In genomic region chr6:56448056-56448455, GRCh38 we compare ENCODE assay signal across 21 cellular contexts.
DNase-seq lines count a peak whose midpoint lies in the region.
"Had no signal": no experiment of that assay in that cellular context is flagged by ENCODE, and none has a peak within 500 bp of the region (broad histone marks: within the 10 kb centered on the region; RNA-seq: fewer than 3 reads in every experiment).

No MANE protein-coding gene starts in this region.

- POLR2A ChIA-PET in activated CD4-positive, alpha-beta T cell treated with anti-CD3 and anti-CD28 coated beads, Interleukin-2, amount 10 ng/mL, durations not matched to agents 7 days and 5 days (lab: Charles Lee), result no interaction called here

- DNase-seq in NCI-H446 (lab: John Stamatoyannopoulos, UW), result peak; percentile 14 to 50
- DNase-seq in NCI-H446 treated with DMSO at 0.1 percent for 48 hours (lab: John Stamatoyannopoulos, UW), result no peak
- DNase-seq in KBM-7, result peak; percentile 26
- peak; percentile 13 for DNase-seq in astrocyte of the hippocampus (ENCODE audit: low read depth, low spot score)
- DNase-seq in lung microvascular endothelial cell (ENCODE audit: low read depth in 2 of 2), result peak; percentile 28 to 79
- DNase-seq in activated CD4-positive, alpha-beta T cell treated with anti-CD3 and anti-CD28 coated beads, Interleukin-2, amount 10 ng/mL, durations not matched to agents 7 days and 5 days, result no peak
- DNase-seq in DMS53 treated with DMSO at 0.1 percent for 48 hours (lab: John Stamatoyannopoulos, UW; ENCODE audit: unreplicated experiment), result no peak
- DNase-seq: BE2C, COR-L47, GM23248, H9, HFFc6, MM.1S, NCI-H1048, NCI-H1436 treated with DMSO at 0.1 percent for 48 hours, NCI-H1930, NCI-H226, NCI-H524 treated with DMSO at 0.1 percent for 48 hours, PC-9, RPMI8226, SHP77 had no signal

- CTCF ChIA-PET in activated CD4-positive, alpha-beta T cell treated with anti-CD3 and anti-CD28 coated beads, Interleukin-2, amount 10 ng/mL, durations not matched to agents 7 days and 5 days (lab: Charles Lee), result no interaction called here

- no peak overlapping the region for H3K27ac Mint-ChIP-seq in activated CD4-positive, alpha-beta T cell treated with anti-CD3 and anti-CD28 coated beads, Interleukin-2, amount 10 ng/mL, durations not matched to agents 7 days and 5 days
- H3K27ac Mint-ChIP-seq: H9, HFFc6 had no signal

- no peaks in the 10 kb centered on the region for H3K27me3 Mint-ChIP-seq in activated CD4-positive, alpha-beta T cell treated with anti-CD3 and anti-CD28 coated beads, Interleukin-2, amount 10 ng/mL, durations not matched to agents 7 days and 5 days

- in situ Hi-C loops in KBM-7 (cut with MboI; ENCODE audit: low pct_unique_long_range_greater_than_20kb, low sequenced_read_pairs), result no loop called here

- H3K4me1 Mint-ChIP-seq in activated CD4-positive, alpha-beta T cell treated with anti-CD3 and anti-CD28 coated beads, Interleukin-2, amount 10 ng/mL, durations not matched to agents 7 days and 5 days, result no peaks in the 10 kb centered on the region
- H3K4me1 Mint-ChIP-seq: H9 had no signal

- H3K4me3 Mint-ChIP-seq in activated CD4-positive, alpha-beta T cell treated with anti-CD3 and anti-CD28 coated beads, Interleukin-2, amount 10 ng/mL, durations not matched to agents 7 days and 5 days, result no peak overlapping the region
- H3K4me3 Mint-ChIP-seq: H9, HFFc6 had no signal

- no peaks in the 10 kb centered on the region for H3K36me3 Mint-ChIP-seq in activated CD4-positive, alpha-beta T cell treated with anti-CD3 and anti-CD28 coated beads, Interleukin-2, amount 10 ng/mL, durations not matched to agents 7 days and 5 days (ENCODE audit: low read depth)

- no peaks in the 10 kb centered on the region for H3K9me3 Mint-ChIP-seq in activated CD4-positive, alpha-beta T cell treated with anti-CD3 and anti-CD28 coated beads, Interleukin-2, amount 10 ng/mL, durations not matched to agents 7 days and 5 days
- H3K9me3 Mint-ChIP-seq: H9 had no signal

Comparison
In these comparisons a context has a peak if more than half of its experiments do, and no peak if none do; other contexts are left out.
1. DNase-seq: peak in NCI-H446 (2 of 2), KBM-7 (single experiment), astrocyte of the hippocampus (single experiment) and lung microvascular endothelial cell (2 of 2); none in NCI-H446 treated with DMSO at 0.1 percent for 48 hours (single experiment), activated CD4-positive, alpha-beta T cell treated with anti-CD3 and anti-CD28 coated beads, Interleukin-2, amount 10 ng/mL, durations not matched to agents 7 days and 5 days (single experiment) and DMS53 treated with DMSO at 0.1 percent for 48 hours (single experiment).